In the genomic region with DNA sequence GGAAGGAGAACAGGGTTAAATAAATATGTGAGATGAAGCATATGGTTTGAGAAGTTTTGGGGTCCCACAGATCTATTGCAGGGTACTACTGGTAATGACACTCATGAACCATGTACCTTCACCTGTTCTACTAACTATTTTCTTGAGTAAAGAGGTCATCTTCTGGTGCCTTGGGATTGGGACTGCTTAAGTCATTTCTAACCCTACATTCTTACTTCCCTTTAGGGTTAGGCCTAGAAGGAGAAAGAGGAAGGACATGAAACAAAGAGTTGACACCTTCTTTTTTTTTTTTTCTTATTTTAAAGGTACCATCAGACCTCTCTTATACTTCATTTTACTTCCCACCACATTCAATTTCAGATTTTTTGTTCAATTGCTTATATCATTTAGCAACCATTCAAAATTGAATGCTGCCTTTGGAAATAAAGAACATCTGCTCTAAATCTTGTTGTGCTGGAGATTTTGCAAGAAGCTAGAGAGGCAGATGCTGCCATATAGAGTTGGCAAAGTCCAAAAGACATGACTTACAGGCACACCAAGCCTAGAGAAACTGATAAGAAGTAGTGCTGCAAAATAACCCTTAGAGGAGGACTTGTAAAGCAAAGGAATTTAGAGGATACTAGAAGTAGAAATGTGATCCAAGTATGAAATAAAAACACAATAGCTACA, we compare ENCODE assay signal across 30 cellular contexts.
"Had no signal": no experiment of that assay in that cellular context is flagged by ENCODE, and none has a peak within 500 bp of the region (broad histone marks: within the 10 kb centered on the region; RNA-seq: fewer than 3 reads in every experiment).

No MANE protein-coding gene starts in this region.

- H3K4me1 ChIP-seq: ascending aorta, body of pancreas had no signal

- H3K9me3 Mint-ChIP-seq: activated B cell treated with CpG ODN at 0.5 μM for 24 hours; activated CD4-positive, alpha-beta T cell treated with anti-CD3 and anti-CD28 coated beads, Interleukin-2, amount 10 ng/mL, durations not matched to agents 24 days and 14 days; activated naive CD4-positive, alpha-beta T cell treated with anti-CD3 and anti-CD28 coated beads, Interleukin-2, amount 50 U/mL, for 24 hours; activated T-cell treated with anti-CD3 and anti-CD28 coated beads, Interleukin-2, amount 50 U/mL, for 24 hours; activated T-helper 1 cell treated with anti-CD3 and anti-CD28 coated beads, Interleukin-12 subunit alpha, Interleukin-12 subunit beta, Interleukin-2, Interleukin-4 antibody, amounts not matched to agents 30 ng/mL and 10 ng/mL and 1 ng/mL, durations not matched to agents 14 hours and 24 hours and 36 hours had no signal

- H3K4me3 Mint-ChIP-seq: activated B cell treated with CpG ODN at 0.5 μM for 24 hours; activated CD4-positive, alpha-beta T cell treated with anti-CD3 and anti-CD28 coated beads, Interleukin-2, amount 10 ng/mL, durations not matched to agents 24 days and 14 days; activated CD8-positive, alpha-beta memory T cell treated with anti-CD3 and anti-CD28 coated beads, Interleukin-2, amount 10 ng/mL, durations not matched to agents 7 days and 5 days; activated naive CD4-positive, alpha-beta T cell treated with anti-CD3 and anti-CD28 coated beads, Interleukin-2, amount 50 U/mL, for 24 hours; activated T-cell treated with anti-CD3 and anti-CD28 coated beads, Interleukin-2, amount 50 U/mL, for 24 hours; activated T-helper 1 cell treated with anti-CD3 and anti-CD28 coated beads, Interleukin-12 subunit alpha, Interleukin-12 subunit beta, Interleukin-2, Interleukin-4 antibody, amounts not matched to agents 30 ng/mL and 10 ng/mL and 1 ng/mL, durations not matched to agents 14 hours and 24 hours and 36 hours; T-helper 17 cell had no signal

- DNase-seq: activated B cell treated with CpG ODN at 0.5 μM for 24 hours; activated CD4-positive, alpha-beta T cell treated with anti-CD3 and anti-CD28 coated beads for 1 hour; activated CD4-positive, alpha-beta T cell treated with anti-CD3 and anti-CD28 coated beads, Interleukin-2, amount 50 U/mL, for 48 hours; activated CD8-positive, alpha-beta memory T cell treated with anti-CD3 and anti-CD28 coated beads, Interleukin-2, amount 10 ng/mL, durations not matched to agents 7 days and 5 days; activated effector memory CD4-positive, alpha-beta T cell treated with Interleukin-2 at 50 U/mL for 16 hours; activated naive CD4-positive, alpha-beta T cell; activated T-cell treated with anti-CD3 and anti-CD28 coated beads, Interleukin-2, amount 50 U/mL, for 24 hours; amniotic stem cell; body of pancreas; central memory CD4-positive, alpha-beta T cell; Karpas-422; MM.1S; NCI-H1092; NCI-H1417 treated with DMSO at 0.1 percent for 48 hours; NCI-H1694; NCI-H2029; NCI-H2107; NCI-H524; OCI-M1; RPMI8226; T-helper 17 cell; T-helper 9 cell had no signal

- H3K9me3 ChIP-seq: ascending aorta, body of pancreas had no signal

- H3K27me3 Mint-ChIP-seq: activated B cell treated with CpG ODN at 0.5 μM for 24 hours; activated CD4-positive, alpha-beta T cell treated with anti-CD3 and anti-CD28 coated beads, Interleukin-2, amount 10 ng/mL, durations not matched to agents 24 days and 14 days; activated CD8-positive, alpha-beta memory T cell treated with anti-CD3 and anti-CD28 coated beads, Interleukin-2, amount 10 ng/mL, durations not matched to agents 7 days and 5 days; activated naive CD4-positive, alpha-beta T cell treated with anti-CD3 and anti-CD28 coated beads, Interleukin-2, amount 50 U/mL, for 24 hours; activated T-cell treated with anti-CD3 and anti-CD28 coated beads, Interleukin-2, amount 50 U/mL, for 24 hours; T-helper 17 cell had no signal

- H3K4me3 ChIP-seq: ascending aorta, body of pancreas, K562, SK-N-MC had no signal

- H3K27ac Mint-ChIP-seq: activated B cell treated with CpG ODN at 0.5 μM for 24 hours; activated CD8-positive, alpha-beta memory T cell treated with anti-CD3 and anti-CD28 coated beads, Interleukin-2, amount 10 ng/mL, durations not matched to agents 7 days and 5 days; activated naive CD4-positive, alpha-beta T cell treated with anti-CD3 and anti-CD28 coated beads, Interleukin-2, amount 50 U/mL, for 24 hours; activated T-cell treated with anti-CD3 and anti-CD28 coated beads, Interleukin-2, amount 50 U/mL, for 24 hours; T-helper 17 cell had no signal

- H3K36me3 Mint-ChIP-seq: activated CD8-positive, alpha-beta memory T cell treated with anti-CD3 and anti-CD28 coated beads, Interleukin-2, amount 10 ng/mL, durations not matched to agents 7 days and 5 days; activated naive CD4-positive, alpha-beta T cell treated with anti-CD3 and anti-CD28 coated beads, Interleukin-2, amount 50 U/mL, for 24 hours had no signal

- H3K27me3 ChIP-seq: ascending aorta, body of pancreas had no signal

- ATAC-seq: activated CD8-positive, alpha-beta memory T cell treated with anti-CD3 and anti-CD28 coated beads, Interleukin-2, amount 10 ng/mL, durations not matched to agents 7 days and 5 days; body of pancreas; K562; Panc1; Right ventricle myocardium inferior; T-helper 17 cell had no signal

- H3K36me3 ChIP-seq: ascending aorta had no signal
